Comparison of ENCODE assay signal across 9 cellular contexts in genomic region chr12:105279460-105280056, GRCh38. TPM values are rescaled to one million over a fixed set of nuclear protein-coding genes. Genes with fewer than 3 reads are reported as not detected.
DNase-seq lines count a peak whose midpoint lies in the region; ATAC-seq and FAIRE-seq lines count a peak whose summit lies in the region.
"Had no signal": no experiment of that assay in that cellular context is flagged by ENCODE, and none has a peak within 500 bp of the region (broad histone marks: within the 10 kb centered on the region; RNA-seq: fewer than 3 reads in every experiment).

No MANE protein-coding gene starts in this region.

- no peak overlapping the region for H3K4me3 ChIP-seq in small intestine (ENCODE audit: low read depth in 1 of 2, low read length in 2 of 2)
- H3K4me3 ChIP-seq: BLaER1 had no signal

- DNase-seq in NCI-H146 (lab: John Stamatoyannopoulos, UW) (peak; percentile 39), NCI-H146 treated with DMSO at 0.1 percent for 48 hours (lab: John Stamatoyannopoulos, UW; ENCODE audit: unreplicated experiment) (no peak), NCI-H345 (lab: John Stamatoyannopoulos, UW) (peak; percentile 46), head of caudate nucleus (peak in 37 of 42 donors; percentile 4 to 63 (median 30)), small intestine (peak; percentile 48)
- DNase-seq in activated T-cell treated with anti-CD3 and anti-CD28 coated beads, Interleukin-2, amount 50 U/mL, for 48 hours, result peak; percentile 44 to 48

- ATAC-seq in GM18502 (IDR thresholded peaks at IDR 0.05; ENCODE audit: poor library complexity, unreplicated experiment) (no peak), GM19455 (IDR thresholded peaks at IDR 0.05; ENCODE audit: unreplicated experiment) (no peak)

- H3K4me1 ChIP-seq in small intestine (ENCODE audit: control insufficient read depth in 2 of 2, insufficient read depth in 1 of 2, low read depth in 1 of 2, low read length in 1 of 2), result peaks cover 4% of the 10 kb centered on the region in 2 donors
- H3K4me1 ChIP-seq: BLaER1 had no signal

- WGBS in small intestine, 3 donors, result 72 to 86% (median 75%) methylated on average over 6 of the region's 6 CpGs

- intact Hi-C loops in head of caudate nucleus (cut with DNase I), result no loop called here

- H3K27me3 ChIP-seq in small intestine (ENCODE audit: control insufficient read depth in 2 of 2, insufficient read depth in 2 of 2, low read length in 2 of 2), result no peaks in the 10 kb centered on the region
- H3K27me3 ChIP-seq: BLaER1 had no signal

- no peak for FAIRE-seq in small intestine (lab: Jason Lieb, UNC)

- no peaks in the 10 kb centered on the region for H3K9me3 ChIP-seq in small intestine (ENCODE audit: control insufficient read depth, low read depth)
- H3K9me3 ChIP-seq: BLaER1 had no signal

- H3K36me3 ChIP-seq in small intestine (ENCODE audit: control insufficient read depth in 2 of 2, insufficient read depth in 2 of 2, low read length in 2 of 2), result no peaks in the 10 kb centered on the region
- H3K36me3 ChIP-seq: BLaER1 had no signal

- no peak overlapping the region for H3K27ac ChIP-seq in small intestine (ENCODE audit: low read depth in 1 of 2, low read length in 1 of 2)
- H3K27ac ChIP-seq: BLaER1 had no signal

RNA-seq across cellular contexts. Expression of gene APPL2, which starts 43.6 kb away (rescaled TPM):
- polyA plus RNA-seq in small intestine, result 10 to 100 TPM; 22.8 to 85.9 (median 79.6) TPM

RNA-seq across cellular contexts. Expression of gene C12orf75, which starts 50.9 kb away (rescaled TPM):
- polyA plus RNA-seq in small intestine, result 10 to 100 TPM; 14.2 to 44.7 (median 29.5) TPM
